25 cellular contexts compared by ENCODE assay signal in the genomic region with DNA sequence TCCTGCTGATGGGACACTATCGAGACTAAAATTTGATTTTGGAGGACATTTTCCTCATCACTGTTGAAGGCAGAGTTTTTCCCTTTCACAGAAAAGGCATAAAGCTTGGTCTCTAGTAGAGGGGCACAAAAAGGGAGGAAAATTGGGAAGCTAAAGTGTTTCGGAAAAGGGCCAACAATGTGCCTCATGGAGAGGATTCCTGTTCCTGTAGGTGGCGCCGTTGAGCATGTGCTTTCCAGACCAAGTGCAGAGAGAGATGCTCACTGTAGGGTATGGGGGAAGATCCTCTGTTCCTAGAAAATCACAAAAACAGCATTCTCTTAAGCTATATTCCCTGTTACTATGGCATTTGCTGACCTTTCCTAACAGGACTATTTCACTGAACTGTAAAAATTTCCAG. TPM values are rescaled to one million over a fixed set of nuclear protein-coding genes. Genes with fewer than 3 reads are reported as not detected.
DNase-seq lines count a peak whose midpoint lies in the region; ATAC-seq and TF ChIP-seq lines count a peak whose summit lies in the region.
"Had no signal": no experiment of that assay in that cellular context is flagged by ENCODE, and none has a peak within 500 bp of the region (broad histone marks: within the 10 kb centered on the region; RNA-seq: fewer than 3 reads in every experiment).

No MANE protein-coding gene starts in this region.

- H3K4me1 ChIP-seq in right lobe of liver: no peaks in the 10 kb centered on the region
- H3K4me1 ChIP-seq in prostate gland (replicated peaks): no peaks in the 10 kb centered on the region
- H3K4me1 ChIP-seq: heart left ventricle, stomach, upper lobe of right lung had no signal

- H3K27me3 ChIP-seq in brain microvascular endothelial cell (replicated peaks) (no peaks in the 10 kb centered on the region), right lobe of liver (no peaks in the 10 kb centered on the region), prostate gland (replicated peaks; ENCODE audit: insufficient read depth) (no peaks in the 10 kb centered on the region)
- H3K27me3 ChIP-seq: cardiac muscle cell, heart left ventricle, stomach, upper lobe of right lung had no signal

- H3K36me3 ChIP-seq in brain microvascular endothelial cell (replicated peaks) (no peaks in the 10 kb centered on the region), right lobe of liver (no peaks in the 10 kb centered on the region), prostate gland (no peaks in the 10 kb centered on the region)
- H3K36me3 ChIP-seq: cardiac muscle cell, heart left ventricle, stomach, upper lobe of right lung had no signal

- TF ChIP-seq POLR2A in right lobe of liver (IDR thresholded peaks at IDR 0.05) (no peak), prostate gland (IDR thresholded peaks at IDR 0.05) (no peak)

- H3K27ac ChIP-seq in brain microvascular endothelial cell: no peak overlapping the region
- H3K27ac ChIP-seq in right lobe of liver: no peak overlapping the region
- H3K27ac ChIP-seq in prostate gland: no peak overlapping the region
- H3K27ac ChIP-seq: cardiac muscle cell, heart left ventricle, stomach, upper lobe of right lung had no signal

- ATAC-seq in right lobe of liver: no peak
- no peak for ATAC-seq in HG03432 (IDR thresholded peaks at IDR 0.05; ENCODE audit: unreplicated experiment)
- ATAC-seq: activated T-cell treated with anti-CD3 and anti-CD28 coated beads, Interleukin-2, amount 50 U/mL, for 72 hours; heart left ventricle; HepG2; upper lobe of right lung had no signal

- intact Hi-C loops in right lobe of liver (cut with DNase I): no loop called here
- intact Hi-C loops in prostate gland (cut with DNase I): no loop called here

- H3K9me3 ChIP-seq in right lobe of liver: no peaks in the 10 kb centered on the region
- H3K9me3 ChIP-seq in prostate gland: no peaks in the 10 kb centered on the region
- H3K9me3 ChIP-seq: upper lobe of right lung had no signal

- WGBS in right lobe of liver (ENCODE audit: insufficient coverage, low coverage, low lambda C conversion rate, missing lambda C conversion rate): 22% methylated on average over 4 of the region's 4 CpGs
- WGBS in prostate gland: 64% methylated on average over 4 of the region's 4 CpGs

- in situ Hi-C loops in brain microvascular endothelial cell (cut with HindIII; ENCODE audit: low pct_ligation_motif_present, low sequenced_read_pairs): no loop called here

- DNase-seq in DMS53 (lab: John Stamatoyannopoulos, UW) (peak; percentile 26), DMS53 treated with DMSO at 0.1 percent for 48 hours (lab: John Stamatoyannopoulos, UW; ENCODE audit: unreplicated experiment) (no peak), NAMALWA (ENCODE audit: low spot score) (peak; percentile 20), brain microvascular endothelial cell (no peak), right lobe of liver (no peak), prostate gland (ENCODE audit: low spot score) (no peak)
- DNase-seq: activated CD4-positive, alpha-beta memory T cell treated with anti-CD3 and anti-CD28 coated beads for 36 hours; HCEC 1CT; heart left ventricle; kidney; mesenchymal stem cell; NCI-H1417; OCI-M1; stomach; SW 1271; upper lobe of right lung had no signal

- TF ChIP-seq CTCF in GM12874 (IDR thresholded peaks at IDR 0.05; ENCODE audit: insufficient read depth, low read depth, low read length) (peak; percentile 41; the same call in 1 of the 2 replicates), brain microvascular endothelial cell (IDR thresholded peaks at IDR 0.05; ENCODE audit: low read depth, low read length, missing control alignments) (peak; percentile 9), right lobe of liver (IDR thresholded peaks at IDR 0.05) (no peak), prostate gland (IDR thresholded peaks at IDR 0.05) (no peak)

- H3K4me3 ChIP-seq in brain microvascular endothelial cell (ENCODE audit: low read depth, low read length): no peak overlapping the region
- no peak overlapping the region for H3K4me3 ChIP-seq in right lobe of liver
- H3K4me3 ChIP-seq in prostate gland: no peak overlapping the region
- H3K4me3 ChIP-seq: cardiac muscle cell, heart left ventricle, stomach, upper lobe of right lung had no signal

RNA-seq across cellular contexts. Expression of a gene that starts 18.4 kb away (rescaled TPM):
- total RNA-seq in right lobe of liver (not detected), prostate gland (not detected)
- total RNA-seq: A172; activated CD4-positive, alpha-beta memory T cell treated with anti-CD3 and anti-CD28 coated beads for 36 hours; activated T-cell treated with anti-CD3 and anti-CD28 coated beads, Interleukin-2, amount 50 U/mL, for 72 hours; cardiac muscle cell; Daoy; fibroblast of lung; heart left ventricle; HepG2; kidney; renal cortical epithelial cell; stomach; upper lobe of right lung had no signal

RNA-seq across cellular contexts. Expression of a gene that starts 60.0 kb away (rescaled TPM):
- not detected for total RNA-seq in right lobe of liver
- total RNA-seq in prostate gland: not detected
- total RNA-seq: A172; activated CD4-positive, alpha-beta memory T cell treated with anti-CD3 and anti-CD28 coated beads for 36 hours; activated T-cell treated with anti-CD3 and anti-CD28 coated beads, Interleukin-2, amount 50 U/mL, for 72 hours; cardiac muscle cell; Daoy; fibroblast of lung; heart left ventricle; HepG2; kidney; renal cortical epithelial cell; stomach; upper lobe of right lung had no signal

Comparison
In these comparisons a context has a peak if more than half of its experiments do, and no peak if none do; other contexts are left out.
1. DNase-seq: peak in DMS53 (single experiment) and NAMALWA (single experiment); none in DMS53 treated with DMSO at 0.1 percent for 48 hours (single experiment), brain microvascular endothelial cell (single experiment), right lobe of liver (0 of 3) and prostate gland (single experiment).
2. CTCF ChIP-seq: peak in GM12874 (single experiment) and brain microvascular endothelial cell (single experiment); none in right lobe of liver (0 of 4) and prostate gland (0 of 4).